Comparison of ENCODE assay signal across 2 cellular contexts in genomic region chr21:33988237-33988835, GRCh38.
A peak's percentile ranks its signal among the peaks of the same experiment; 100 is the strongest.
TF ChIP-seq lines count a peak whose summit lies in the region.

No MANE protein-coding gene starts in this region.

TF ChIP-seq in GM23338, 12 proteins besides CTCF, POLR2A, EP300 and RAD21:
- TF ChIP-seq EZH2 (IDR thresholded peaks at IDR 0.05; ENCODE audit: low read depth, unreplicated experiment) (no peak), ETS1 (IDR thresholded peaks at IDR 0.05) (no peak), ZNF331 (CRISPR knock-in tag; IDR thresholded peaks at IDR 0.05; ENCODE audit: low read depth) (no peak), STAT1 (IDR thresholded peaks at IDR 0.05; ENCODE audit: unreplicated experiment) (no peak), REST (IDR thresholded peaks at IDR 0.05; ENCODE audit: unreplicated experiment) (no peak), CREB1 (CRISPR knock-in tag; IDR thresholded peaks at IDR 0.05; ENCODE audit: low read depth) (no peak), EZH2phosphoT487 (IDR thresholded peaks at IDR 0.05; ENCODE audit: unreplicated experiment) (no peak), JUNB (IDR thresholded peaks at IDR 0.05; ENCODE audit: unreplicated experiment) (no peak), POLR2AphosphoS5 (IDR thresholded peaks at IDR 0.05; ENCODE audit: low read depth) (no peak)

TF ChIP-seq in K562, 482 proteins besides CTCF, POLR2A, EP300 and RAD21:
- TF ChIP-seq CXXC5 (CRISPR knock-in tag; IDR thresholded peaks at IDR 0.05) (peak; percentile 42; the same call in 1 of the 2 replicates), USF2 (CRISPR knock-in tag; IDR thresholded peaks at IDR 0.05) (peak; percentile 76), ZNF592 (IDR thresholded peaks at IDR 0.05) (0 out of 2 replicates have a peak, but pooled peaks have one; percentile 40), CHD2 (IDR thresholded peaks at IDR 0.05; ENCODE audit: low read depth, low read length) (peak; percentile 79), MYC (IDR thresholded peaks at IDR 0.05; ENCODE audit: low read depth, low read length) (0 out of 2 replicates have a peak, but pooled peaks have one; percentile 15), MYC (CRISPR knock-in tag; IDR thresholded peaks at IDR 0.05; ENCODE audit: borderline replicate concordance, low read depth) (no peak), ETV1 (tag; conservative IDR thresholded peaks at IDR 0.05; ENCODE audit: low read depth) (0 out of 2 replicates have a peak, but pooled peaks have one; percentile 21), MAX (CRISPR knock-in tag; IDR thresholded peaks at IDR 0.05) (peak; percentile 38; the same call in 1 of the 2 replicates), ZNF785 (CRISPR knock-in tag; IDR thresholded peaks at IDR 0.05) (no peak), L3MBTL2 (IDR thresholded peaks at IDR 0.05) (peak; percentile 88), MGA (IDR thresholded peaks at IDR 0.05) (peak; percentile 90), USF1 (CRISPR knock-in tag; IDR thresholded peaks at IDR 0.05) (peak; percentile 78), E2F6 (IDR thresholded peaks at IDR 0.05; ENCODE audit: borderline replicate concordance in 1 of 2, extremely low read depth in 1 of 2, insufficient read depth in 1 of 2, insufficient read length in 1 of 2, low read depth in 1 of 2, low read length in 1 of 2, poor library complexity in 1 of 2, severe bottlenecking in 1 of 2) (peak; percentile 33 to 63), RAD51 (IDR thresholded peaks at IDR 0.05; ENCODE audit: borderline replicate concordance, low read depth) (peak; percentile 77), BCLAF1 (IDR thresholded peaks at IDR 0.05; ENCODE audit: borderline replicate concordance in 1 of 2, control insufficient read depth in 1 of 2, low read depth in 2 of 2, low read length in 1 of 2) (no peak), PRDM10 (IDR thresholded peaks at IDR 0.05; ENCODE audit: partially characterized antibody) (peak; percentile 76), TBP (optimal IDR thresholded peaks at IDR 0.05; ENCODE audit: low read depth, low read length) (no peak), GABPA (tag; conservative IDR thresholded peaks at IDR 0.05; ENCODE audit: low read depth) (no peak)
